ENCODE assay signal across 9 cellular contexts in genomic region chr2:43269074-43269572, GRCh38. TPM values are rescaled to one million over a fixed set of nuclear protein-coding genes. Genes with fewer than 3 reads are reported as not detected.
A peak's percentile ranks its signal among the peaks of the same experiment; 100 is the strongest.
DNase-seq lines count a peak whose midpoint lies in the region; ATAC-seq, FAIRE-seq and TF ChIP-seq lines count a peak whose summit lies in the region.
"Had no signal": no experiment of that assay in that cellular context is flagged by ENCODE, and none has a peak within 500 bp of the region (broad histone marks: within the 10 kb centered on the region; RNA-seq: fewer than 3 reads in every experiment).

No MANE protein-coding gene starts in this region.

- POLR2A ChIA-PET in HepG2 (lab: Yijun Ruan, JAX) = no interaction called here

- DNase-seq in DMS 273 (lab: John Stamatoyannopoulos, UW; ENCODE audit: unreplicated experiment) (peak; percentile 58), DMS 273 treated with DMSO at 0.1 percent for 48 hours (lab: John Stamatoyannopoulos, UW) (no peak), HepG2 (ENCODE audit: low spot score) (no peak), thyroid gland (peak; percentile 51 to 52), HAP-1 (ENCODE audit: low spot score in 2 of 2) (no peak)
- no peak for DNase-seq in central memory CD8-positive, alpha-beta T cell (ENCODE audit: low spot score in 2 of 2)
- no peak for DNase-seq in activated CD4-positive, alpha-beta T cell treated with anti-CD3 and anti-CD28 coated beads for 48 hours

- ATAC-seq in central memory CD8-positive, alpha-beta T cell (replicated peaks; ENCODE audit: extremely low read depth, poor library complexity, severe bottlenecking) = no peak
- ATAC-seq in HepG2 = peak; percentile 18; the same call in 1 of the 3 replicates
- no peak for ATAC-seq in GM18867 (IDR thresholded peaks at IDR 0.05; ENCODE audit: unreplicated experiment)

- no peaks in the 10 kb centered on the region for H3K79me2 ChIP-seq in HepG2 (ENCODE audit: insufficient read depth, low read length)

- H3K9me3 ChIP-seq in HepG2 (ENCODE audit: low read length) (no peaks in the 10 kb centered on the region), thyroid gland (no peaks in the 10 kb centered on the region), HAP-1 (no peaks in the 10 kb centered on the region)

- H4K20me1 ChIP-seq in HepG2 (ENCODE audit: insufficient read depth, low read length) = no peaks in the 10 kb centered on the region

- peaks cover 10% of the 10 kb centered on the region for H3K4me1 Mint-ChIP-seq in central memory CD8-positive, alpha-beta T cell

- no peak for TF ChIP-seq CTCF in HepG2 (CRISPR knock-in tag; IDR thresholded peaks at IDR 0.05)
- TF ChIP-seq CTCF in thyroid gland (IDR thresholded peaks at IDR 0.05) = no peak

- H3K27ac Mint-ChIP-seq in central memory CD8-positive, alpha-beta T cell (ENCODE audit: low read depth) = peak overlapping the region; percentile 62

- intact Hi-C loops in HepG2 (cut with micrococcal nuclease; ENCODE audit: unreplicated experiment) = no loop called here
- intact Hi-C loops in thyroid gland (cut with DNase I) = no loop called here

- H3K27me3 Mint-ChIP-seq in central memory CD8-positive, alpha-beta T cell = no peaks in the 10 kb centered on the region

- H3K36me3 Mint-ChIP-seq in central memory CD8-positive, alpha-beta T cell (ENCODE audit: insufficient read depth) = peaks cover 9% of the 10 kb centered on the region

- CTCF ChIA-PET in HepG2 (lab: Yijun Ruan, JAX; ENCODE audit: low intra/inter-chr PET ratio, low total read pairs) = no interaction called here

- H3K27me3 ChIP-seq in HepG2 (ENCODE audit: control insufficient read depth in 1 of 2, insufficient read depth in 2 of 2, low read length in 2 of 2) = no peaks in the 10 kb centered on the region
- no peaks in the 10 kb centered on the region for H3K27me3 ChIP-seq in thyroid gland
- H3K27me3 ChIP-seq in HAP-1 (ENCODE audit: low read depth) = no peaks in the 10 kb centered on the region

- no peak overlapping the region for H3K4me3 Mint-ChIP-seq in central memory CD8-positive, alpha-beta T cell

- H3K9me3 Mint-ChIP-seq in central memory CD8-positive, alpha-beta T cell = no peaks in the 10 kb centered on the region

- H3K27ac ChIP-seq in HepG2 (ENCODE audit: extremely low read length, insufficient read depth, low read length) (no peak overlapping the region), thyroid gland (peak overlapping the region; percentile 92 to 95 (median 93))
- H3K27ac ChIP-seq: 22Rv1 had no signal

- TF ChIP-seq EP300 in HepG2 (IDR thresholded peaks at IDR 0.05; ENCODE audit: low read depth in 2 of 2, low read length in 2 of 2) = no peak
- TF ChIP-seq EP300 in HepG2 (CRISPR knock-in tag; IDR thresholded peaks at IDR 0.05; ENCODE audit: borderline replicate concordance) = no peak

- no peak overlapping the region for H3K9ac ChIP-seq in HepG2 (ENCODE audit: insufficient read depth, low read depth, low read length)

- no peak overlapping the region for H2AFZ ChIP-seq in HepG2 (ENCODE audit: low read length)

- H3K4me2 ChIP-seq in HepG2 (ENCODE audit: low read depth, low read length) = no peak overlapping the region

- H3K4me1 ChIP-seq in HepG2 (ENCODE audit: insufficient read depth, low read length) (peaks cover 23% of the 10 kb centered on the region), thyroid gland (peaks cover 75 to 96% of the 10 kb centered on the region in 2 donors), HAP-1 (no peaks in the 10 kb centered on the region)

- BruUV-seq in HepG2 (replicated peaks; lab: Mats Ljungman, UMichigan) = no TSS peak

- no peak overlapping the region for H3K4me3 ChIP-seq in HepG2 (replicated peaks in 1 of 3; ENCODE audit: insufficient read depth in 1 of 3, low read depth in 2 of 3, low read length in 3 of 3)
- no peak overlapping the region for H3K4me3 ChIP-seq in thyroid gland (replicated peaks in 1 of 3)
- H3K4me3 ChIP-seq in HAP-1 = no peak overlapping the region

- no peak for FAIRE-seq in HepG2 (lab: Jason Lieb, UNC)

- TF ChIP-seq POLR2A in HepG2 (IDR thresholded peaks at IDR 0.05; ENCODE audit: insufficient read depth in 1 of 2, low read depth in 2 of 2, low read length in 2 of 2) (no peak), thyroid gland (IDR thresholded peaks at IDR 0.05) (no peak)

- no peak for TF ChIP-seq RAD21 in HepG2 (CRISPR knock-in tag; IDR thresholded peaks at IDR 0.05)

- H3K36me3 ChIP-seq in HepG2 (replicated peaks in 1 of 2; ENCODE audit: control insufficient read depth in 1 of 2, insufficient read depth in 2 of 2, low read length in 2 of 2) (no peaks in the 10 kb centered on the region; a peak in 2 of 5 replicates), thyroid gland (no peaks in the 10 kb centered on the region), HAP-1 (replicated peaks) (no peaks in the 10 kb centered on the region)

- 96% methylated on average over 13 of the region's 14 CpGs for WGBS in HepG2 (ENCODE audit: low lambda C conversion rate)
- 61 to 64% methylated on average over 13 to 14 of the region's 14 CpGs for WGBS in thyroid gland, 2 donors

- in situ Hi-C loops in HepG2 (cut with HindIII; ENCODE audit: extremely low pct_ligation_motif_present, low pct_unique_long_range_greater_than_20kb) (no loop called here), HAP-1 (cut with MboI; ENCODE audit: low sequenced_read_pairs) (no loop called here)

TF ChIP-seq in HepG2, 621 proteins besides CTCF, POLR2A, EP300 and RAD21:
- TF ChIP-seq PCBP1 (IDR thresholded peaks at IDR 0.05; ENCODE audit: borderline replicate concordance, low read depth, low read length) = no peak
- TF ChIP-seq SMAD1 (CRISPR knock-in tag; IDR thresholded peaks at IDR 0.05; ENCODE audit: borderline replicate concordance, low read depth) = no peak
- TF ChIP-seq FOXJ3 (CRISPR knock-in tag; IDR thresholded peaks at IDR 0.05; ENCODE audit: borderline replicate concordance) = no peak
- no peak for TF ChIP-seq ZNF383 (CRISPR knock-in tag; IDR thresholded peaks at IDR 0.05; ENCODE audit: borderline replicate concordance)
- TF ChIP-seq MTA1 (CRISPR knock-in tag; IDR thresholded peaks at IDR 0.05; ENCODE audit: borderline replicate concordance) = no peak
- no peak for TF ChIP-seq ZNF563 (CRISPR knock-in tag; IDR thresholded peaks at IDR 0.05)
- TF ChIP-seq SIX1 (CRISPR knock-in tag; IDR thresholded peaks at IDR 0.05; ENCODE audit: borderline replicate concordance) = no peak
- TF ChIP-seq ESRRA (CRISPR knock-in tag; IDR thresholded peaks at IDR 0.05; ENCODE audit: low read depth) = no peak
- no peak for TF ChIP-seq HOXA3 (CRISPR knock-in tag; IDR thresholded peaks at IDR 0.05)
- TF ChIP-seq STAT5B (CRISPR knock-in tag; IDR thresholded peaks at IDR 0.05) = no peak
- TF ChIP-seq SRY (CRISPR knock-in tag; IDR thresholded peaks at IDR 0.05) = no peak

RNA-seq across cellular contexts. Expression of gene ZFP36L2, which starts 42.7 kb away (rescaled TPM):
- total RNA-seq in HepG2 (2016; rRNA removed; fragmentation: Illumina TruSeq; extraction: Trizol) = 21.8 and 32.5 TPM in 2 replicates
- total RNA-seq in HepG2 (2016; cell fraction: cytosol; rRNA removed; fragmentation: Illumina TruSeq; extraction: Trizol; ENCODE audit: low read depth) = 10.9 and 11.1 TPM in 2 replicates
- 20.7 and 30.7 TPM in 2 replicates for total RNA-seq in HepG2 (2016; cell fraction: insoluble cytoplasmic fraction; rRNA removed; fragmentation: Illumina TruSeq; extraction: Trizol)
- 45.2 and 45.6 TPM in 2 replicates for total RNA-seq in HepG2 (2016; cell fraction: membrane; rRNA removed; fragmentation: Illumina TruSeq; extraction: Trizol)
- 28.9 and 31.5 TPM in 2 replicates for total RNA-seq in HepG2 (2016; cell fraction: nucleus; rRNA removed; fragmentation: Illumina TruSeq; extraction: Trizol)
- polyA plus RNA-seq in HepG2 (2011; rRNA removed) = 11.2 and 12.5 TPM in 2 replicates
- 6.8 and 9.1 TPM in 2 replicates for polyA plus RNA-seq in HepG2 (2011; cell fraction: cytosol; rRNA removed)
- polyA plus RNA-seq in HepG2 (2011; cell fraction: nucleus; rRNA removed) = 13.5 and 16.7 TPM in 2 replicates
- polyA plus RNA-seq in HepG2 (2012) = 52.4 and 60.8 TPM in 2 replicates
- polyA plus RNA-seq in HepG2 (2016; cell fraction: cytosol; fragmentation: Illumina TruSeq; extraction: Trizol; ENCODE audit: low read depth) = 10.6 and 12.4 TPM in 2 replicates
- polyA plus RNA-seq in HepG2 (2016; cell fraction: insoluble cytoplasmic fraction; fragmentation: Illumina TruSeq; extraction: Trizol; ENCODE audit: low read depth) = 78.1 and 90.4 TPM in 2 replicates
- polyA plus RNA-seq in HepG2 (2016; cell fraction: membrane; fragmentation: Illumina TruSeq; extraction: Trizol; ENCODE audit: low read depth) = 44.3 and 47.5 TPM in 2 replicates
- 95.3 and 99.0 TPM in 2 replicates for polyA plus RNA-seq in HepG2 (2016; cell fraction: nucleus; fragmentation: Illumina TruSeq; extraction: Trizol; ENCODE audit: insufficient read depth, low read depth)
- polyA minus RNA-seq in HepG2 (2011; rRNA and poly(A)+ RNA removed; ENCODE audit: low replicate concordance) = 3.9 and 12.4 TPM in 2 replicates
- 25.5 and 27.1 TPM in 2 replicates for polyA minus RNA-seq in HepG2 (2011; cell fraction: cytosol; rRNA and poly(A)+ RNA removed)
- polyA minus RNA-seq in HepG2 (2011; cell fraction: nucleus; rRNA and poly(A)+ RNA removed) = 10.1 and 12.1 TPM in 2 replicates
- 100 to 1,000 TPM; 146 to 287 (median 172) TPM for total RNA-seq in thyroid gland

Comparison
In these comparisons a context has a peak if more than half of its experiments do, and no peak if none do; other contexts are left out.
1. DNase-seq: peak in DMS 273 (single experiment) and thyroid gland (2 of 2); none in DMS 273 treated with DMSO at 0.1 percent for 48 hours (single experiment), central memory CD8-positive, alpha-beta T cell (0 of 2), HepG2 (single experiment), HAP-1 (0 of 2) and activated CD4-positive, alpha-beta T cell treated with anti-CD3 and anti-CD28 coated beads for 48 hours (single experiment).